Comparison of ENCODE assay signal across 1 cellular context in the genomic region with DNA sequence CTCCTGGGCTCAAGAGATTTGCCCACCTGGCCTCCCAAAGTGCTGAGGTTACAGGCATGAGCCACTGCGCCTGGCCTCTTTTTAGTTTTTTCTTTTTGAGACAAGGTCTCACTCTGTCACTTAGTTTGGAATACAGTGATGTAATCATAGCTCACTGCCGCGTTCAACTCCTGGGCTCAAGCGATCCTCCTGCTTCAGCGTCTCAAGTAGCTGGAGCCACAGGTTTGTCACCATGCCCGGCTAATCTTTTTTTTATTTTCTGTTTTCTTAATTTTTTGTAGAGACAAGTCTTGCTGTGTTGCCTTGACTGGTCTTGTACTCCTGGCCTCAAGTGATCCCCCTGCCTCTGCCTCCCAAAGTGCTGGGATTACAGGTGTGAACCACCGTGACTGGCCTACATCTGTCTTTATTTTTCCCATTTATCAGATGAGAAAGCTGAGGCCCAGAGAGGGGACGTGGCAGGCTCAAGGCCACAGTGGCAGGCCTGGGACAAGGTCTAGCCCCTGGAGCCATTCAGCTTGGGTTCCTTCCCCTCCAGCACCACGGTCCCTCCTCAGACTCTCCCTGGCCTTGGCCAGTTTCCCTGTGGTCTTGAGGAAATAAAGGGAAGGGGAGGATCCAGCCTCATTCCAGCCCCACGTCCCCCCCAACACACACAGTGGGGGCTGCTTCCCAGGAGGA.
TF ChIP-seq lines count a peak whose summit lies in the region.

No MANE protein-coding gene starts in this region.

TF ChIP-seq in IMR-90, 13 proteins besides CTCF, POLR2A, EP300 and RAD21:
- TF ChIP-seq NFE2L2 (IDR thresholded peaks at IDR 0.05; ENCODE audit: low read depth, low read length) (no peak), FOS (IDR thresholded peaks at IDR 0.05; ENCODE audit: low read depth, low read length) (no peak)
